ENCODE assay signal across 2 cellular contexts in genomic region chr17:44908761-44909326, GRCh38.
TF ChIP-seq lines count a peak whose summit lies in the region.

No MANE protein-coding gene starts in this region.

TF ChIP-seq in SK-N-SH, 30 proteins besides CTCF, POLR2A, EP300 and RAD21:
- TF ChIP-seq SIN3A (IDR thresholded peaks at IDR 0.05; ENCODE audit: borderline replicate concordance, low read depth, low read length) (no peak), YY1 (IDR thresholded peaks at IDR 0.05; ENCODE audit: low read depth) (no peak), GATA2 (CRISPR knock-in tag; IDR thresholded peaks at IDR 0.05) (no peak), JUND (IDR thresholded peaks at IDR 0.05) (no peak), TEAD4 (IDR thresholded peaks at IDR 0.05; ENCODE audit: borderline replicate concordance, insufficient read depth) (no peak), PBX3 (IDR thresholded peaks at IDR 0.05) (no peak), FOSL2 (IDR thresholded peaks at IDR 0.05; ENCODE audit: borderline replicate concordance, low read depth) (no peak)

TF ChIP-seq in SK-N-SH treated with all-trans-retinoic acid at 6 μM for 48 hours, 23 proteins besides CTCF, POLR2A, EP300 and RAD21:
- TF ChIP-seq ZC3H10 (CRISPR knock-in tag; IDR thresholded peaks at IDR 0.05) (no peak), ZFP3 (CRISPR knock-in tag; IDR thresholded peaks at IDR 0.05) (no peak), TCF4 (CRISPR knock-in tag; IDR thresholded peaks at IDR 0.05; ENCODE audit: borderline replicate concordance) (no peak), PPARA (CRISPR knock-in tag; IDR thresholded peaks at IDR 0.05; ENCODE audit: borderline replicate concordance) (no peak), SNAI2 (CRISPR knock-in tag; IDR thresholded peaks at IDR 0.05) (no peak), RARB (CRISPR knock-in tag; IDR thresholded peaks at IDR 0.05) (no peak), POU6F1 (CRISPR knock-in tag; IDR thresholded peaks at IDR 0.05; ENCODE audit: borderline replicate concordance, low read depth) (no peak), TOX (CRISPR knock-in tag; IDR thresholded peaks at IDR 0.05; ENCODE audit: borderline replicate concordance) (no peak), CSDC2 (CRISPR knock-in tag; IDR thresholded peaks at IDR 0.05) (no peak), CSRNP3 (CRISPR knock-in tag; IDR thresholded peaks at IDR 0.05) (no peak)
